In the genomic region with DNA sequence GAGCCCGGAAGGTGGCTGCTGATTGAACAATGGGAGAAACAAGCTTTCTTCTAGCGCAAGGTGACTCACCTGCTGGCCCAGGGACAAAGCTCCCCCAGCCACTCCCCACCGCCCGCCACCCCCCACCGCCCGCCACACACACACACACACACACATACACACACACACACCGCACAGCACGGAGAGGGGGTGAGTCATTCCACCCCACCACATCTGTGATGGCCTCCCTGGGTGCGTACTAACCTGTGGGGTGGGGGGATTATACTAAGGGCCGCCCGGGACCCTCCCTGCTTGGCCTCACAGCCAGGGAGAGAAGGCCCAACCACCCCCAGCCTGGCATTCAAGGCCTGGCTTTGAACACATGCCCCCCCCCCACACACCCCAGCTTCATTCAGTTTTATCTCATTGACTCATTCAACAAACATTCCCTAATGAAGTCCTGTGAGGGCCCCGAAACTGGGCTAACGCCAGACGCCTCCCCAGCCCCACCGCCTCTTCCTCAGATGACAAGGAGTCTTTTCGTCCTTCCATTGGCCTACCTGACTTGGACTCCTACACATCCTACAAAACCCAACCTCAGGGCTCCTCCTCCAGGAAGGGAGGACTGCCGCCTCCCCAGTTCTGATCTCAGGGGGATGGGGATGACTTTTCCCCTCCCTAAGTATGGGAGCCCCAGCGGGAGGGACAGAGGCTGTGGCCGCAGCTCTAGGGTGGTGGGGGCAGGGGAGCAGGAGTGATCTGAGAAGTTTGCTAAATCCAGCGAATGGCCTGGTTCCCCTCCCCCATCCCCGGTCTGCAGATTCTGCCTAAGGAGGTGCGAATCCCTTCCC, we compare ENCODE assay signal across 9 cellular contexts. TPM values are rescaled to one million over a fixed set of nuclear protein-coding genes. Genes with fewer than 3 reads are reported as not detected.
DNase-seq lines count a peak whose midpoint lies in the region; ATAC-seq and TF ChIP-seq lines count a peak whose summit lies in the region.
"Had no signal": no experiment of that assay in that cellular context is flagged by ENCODE, and none has a peak within 500 bp of the region (broad histone marks: within the 10 kb centered on the region; RNA-seq: fewer than 3 reads in every experiment).

No MANE protein-coding gene starts in this region.

- 4% methylated on average over 12 of the region's 22 CpGs for WGBS in HUES64

- H3K27me3 ChIP-seq in HUES64 (ENCODE audit: insufficient read depth, low read length) = peaks cover 88% of the 10 kb centered on the region

- no peak for TF ChIP-seq CTCF in AG09309 (IDR thresholded peaks at IDR 0.05; ENCODE audit: control insufficient read depth, insufficient read depth, low read depth, low read length, missing control alignments)

- no peaks in the 10 kb centered on the region for H3K9me3 ChIP-seq in HUES64 (ENCODE audit: insufficient read depth, low read depth, low read length)

- H3K36me3 Mint-ChIP-seq in activated T-cell treated with anti-CD3 and anti-CD28 coated beads, Interleukin-2, amount 50 U/mL, for 4 hours (ENCODE audit: insufficient read depth) = no peaks in the 10 kb centered on the region

- no peak overlapping the region for H3K9ac ChIP-seq in HUES64 (ENCODE audit: low read depth, low read length)

- peaks cover 16% of the 10 kb centered on the region for H3K4me1 Mint-ChIP-seq in activated T-cell treated with anti-CD3 and anti-CD28 coated beads, Interleukin-2, amount 50 U/mL, for 4 hours (ENCODE audit: low read depth)

- peak; percentile 54 to 71 for ATAC-seq in activated T-cell treated with anti-CD3 and anti-CD28 coated beads, Interleukin-2, amount 50 U/mL, for 4 hours
- ATAC-seq in GM18870 (IDR thresholded peaks at IDR 0.05; ENCODE audit: unreplicated experiment) (no peak), HG02759 (IDR thresholded peaks at IDR 0.05; ENCODE audit: unreplicated experiment) (no peak), GM19324 (IDR thresholded peaks at IDR 0.05; ENCODE audit: low FRiP score, unreplicated experiment) (no peak)

- H3K4me3 ChIP-seq in AG09309 (ENCODE audit: control insufficient read depth, low read depth, low read length) = no peak overlapping the region
- peak overlapping the region; percentile 45 for H3K4me3 ChIP-seq in HUES64 (ENCODE audit: low read length)

- H3K36me3 ChIP-seq in HUES64 (ENCODE audit: insufficient read depth, low read length) = no peaks in the 10 kb centered on the region

- DNase-seq in AG09309 (ENCODE audit: low read depth) = peak; percentile 31
- peak; percentile 38 for DNase-seq in activated T-cell treated with anti-CD3 and anti-CD28 coated beads, Interleukin-2, amount 50 U/mL, for 4 hours
- DNase-seq in iPS-NIHi11 (ENCODE audit: low spot score) = peak; percentile 63
- no peak for DNase-seq in DMS153 treated with DMSO at 0.1 percent for 48 hours (lab: John Stamatoyannopoulos, UW; ENCODE audit: unreplicated experiment)

- peaks cover 11% of the 10 kb centered on the region; the same call in 1 of the 2 replicates for H3K4me1 ChIP-seq in HUES64 (ENCODE audit: insufficient read depth, low read length)

- H3K9me3 Mint-ChIP-seq in activated T-cell treated with anti-CD3 and anti-CD28 coated beads, Interleukin-2, amount 50 U/mL, for 4 hours = no peaks in the 10 kb centered on the region

- H3K27ac ChIP-seq in HUES64 (ENCODE audit: low read depth, low read length) = no peak overlapping the region

- peak overlapping the region; percentile 49 for H3K4me3 Mint-ChIP-seq in activated T-cell treated with anti-CD3 and anti-CD28 coated beads, Interleukin-2, amount 50 U/mL, for 4 hours

- H3K27me3 Mint-ChIP-seq in activated T-cell treated with anti-CD3 and anti-CD28 coated beads, Interleukin-2, amount 50 U/mL, for 4 hours (ENCODE audit: low read depth) = peaks cover 53% of the 10 kb centered on the region

RNA-seq across cellular contexts. Expression of a gene that starts 5.8 kb away (rescaled TPM):
- polyA plus RNA-seq in HUES64 (2013, experiment 1 of 2) = 0.05 TPM
- polyA plus RNA-seq in HUES64 (2013, experiment 2 of 2) = 0.13 TPM
- not detected for total RNA-seq in activated T-cell treated with anti-CD3 and anti-CD28 coated beads, Interleukin-2, amount 50 U/mL, for 4 hours
- total RNA-seq: urinary bladder had no signal
- polyA plus RNA-seq: urinary bladder had no signal

Comparison
In these comparisons a context has a peak if more than half of its experiments do, and no peak if none do; other contexts are left out.
1. ATAC-seq: peak in activated T-cell treated with anti-CD3 and anti-CD28 coated beads, Interleukin-2, amount 50 U/mL, for 4 hours (2 of 2); none in GM18870 (single experiment), HG02759 (single experiment) and GM19324 (single experiment).